Comparison of ENCODE assay signal across 8 cellular contexts in the genomic region with DNA sequence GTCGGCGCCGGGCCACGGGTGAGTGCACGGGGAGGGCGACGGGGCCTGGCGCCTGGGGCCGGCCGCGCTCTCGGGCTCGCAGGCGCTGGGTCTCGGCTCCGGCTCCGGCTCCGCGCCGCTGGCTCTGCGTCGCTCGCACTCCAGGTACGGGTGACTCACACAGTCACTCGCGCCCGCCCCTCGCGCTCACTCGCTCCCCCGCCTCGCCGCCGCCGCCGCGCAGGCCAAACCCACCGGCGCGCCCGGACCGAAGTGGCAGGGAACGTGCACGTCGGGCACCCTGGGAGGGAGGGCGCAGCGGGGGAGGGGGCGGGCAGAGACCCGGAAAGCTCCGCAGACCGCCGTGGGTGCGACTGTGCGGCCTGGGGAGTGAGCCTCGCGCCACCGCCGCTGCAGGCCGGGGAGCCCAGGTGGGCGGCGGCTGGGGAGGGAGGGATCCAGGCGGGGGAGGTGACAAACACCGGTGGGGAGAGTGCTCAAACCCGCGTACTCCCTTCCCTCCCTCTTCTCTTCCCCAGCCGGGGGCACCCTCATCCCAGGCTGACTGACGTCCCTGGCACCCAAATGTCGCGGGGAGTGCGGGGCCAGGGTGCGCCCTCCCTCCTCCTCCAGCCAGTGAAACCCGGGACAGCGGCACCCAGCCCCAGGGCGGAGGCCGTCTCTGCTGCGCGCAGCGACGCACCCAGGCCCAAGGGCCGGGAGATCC.
A peak's percentile ranks its signal among the peaks of the same experiment; 100 is the strongest.
DNase-seq lines count a peak whose midpoint lies in the region; ATAC-seq and TF ChIP-seq lines count a peak whose summit lies in the region.

No MANE protein-coding gene starts in this region.

- H3K27ac Mint-ChIP-seq in endodermal cell: no peak overlapping the region
- H3K27ac Mint-ChIP-seq in stimulated activated naive B cell treated with anti-CD40 and anti-IgM and Interleukin-4, amounts not matched to agents 10 μg/mL and 1 μg/mL and 100 μg/mL, for 72 hours: no peak overlapping the region

- peaks cover 2% of the 10 kb centered on the region for H3K9me3 Mint-ChIP-seq in endodermal cell
- no peaks in the 10 kb centered on the region for H3K9me3 Mint-ChIP-seq in stimulated activated naive B cell treated with anti-CD40 and anti-IgM and Interleukin-4, amounts not matched to agents 10 μg/mL and 1 μg/mL and 100 μg/mL, for 72 hours

- H3K4me1 Mint-ChIP-seq in endodermal cell: peaks cover 18% of the 10 kb centered on the region
- H3K4me1 Mint-ChIP-seq in stimulated activated naive B cell treated with anti-CD40 and anti-IgM and Interleukin-4, amounts not matched to agents 10 μg/mL and 1 μg/mL and 100 μg/mL, for 72 hours: peaks cover 4 to 18% of the 10 kb centered on the region in 2 donors

- peak overlapping the region; percentile 79 for H3K9ac ChIP-seq in ES-I3 (ENCODE audit: low read depth, low read length)
- peak overlapping the region; percentile 50 for H3K9ac ChIP-seq in endodermal cell (ENCODE audit: extremely low read depth, low read length, poor library complexity, severe bottlenecking)

- peaks cover 31% of the 10 kb centered on the region for H3K27me3 Mint-ChIP-seq in endodermal cell (ENCODE audit: insufficient read depth)
- peaks cover 48 to 67% of the 10 kb centered on the region in 2 donors for H3K27me3 Mint-ChIP-seq in stimulated activated naive B cell treated with anti-CD40 and anti-IgM and Interleukin-4, amounts not matched to agents 10 μg/mL and 1 μg/mL and 100 μg/mL, for 72 hours

- peak; percentile 42 for ATAC-seq in HG02981 (IDR thresholded peaks at IDR 0.05; ENCODE audit: unreplicated experiment)
- ATAC-seq in SK-N-SH treated with all-trans-retinoic acid at 6 μM for 48 hours: peak; percentile 65
- ATAC-seq in stimulated activated naive B cell treated with anti-CD40 and anti-IgM and Interleukin-4, amounts not matched to agents 10 μg/mL and 1 μg/mL and 100 μg/mL, for 72 hours (replicated peaks): peak; percentile 57 to 77
- no peak for ATAC-seq in HG02870 (IDR thresholded peaks at IDR 0.05; ENCODE audit: unreplicated experiment)
- no peak for ATAC-seq in GM21717 (IDR thresholded peaks at IDR 0.05; ENCODE audit: unreplicated experiment)

- H3K9me3 ChIP-seq in ES-I3 (ENCODE audit: control insufficient read depth, insufficient read depth, low read length) (no peaks in the 10 kb centered on the region), endodermal cell (ENCODE audit: control insufficient read depth, low read length) (peaks cover 1% of the 10 kb centered on the region)

- peak overlapping the region; percentile 83 for H3K4me3 ChIP-seq in endodermal cell (ENCODE audit: low read length)

- TF ChIP-seq CTCF in endodermal cell (conservative IDR thresholded peaks at IDR 0.05): no peak

- H3K4me3 Mint-ChIP-seq in endodermal cell: peak overlapping the region; percentile 78
- H3K4me3 Mint-ChIP-seq in stimulated activated naive B cell treated with anti-CD40 and anti-IgM and Interleukin-4, amounts not matched to agents 10 μg/mL and 1 μg/mL and 100 μg/mL, for 72 hours: peak overlapping the region in 1 of 2 donors; percentile 74

- peak; percentile 86 for DNase-seq in endodermal cell
- peak; percentile 49 for DNase-seq in middle frontal gyrus (ENCODE audit: extremely low spot score, low spot score)
- no peak for DNase-seq in stimulated activated naive B cell treated with anti-CD40 and anti-IgM and Interleukin-4, amounts not matched to agents 10 μg/mL and 1 μg/mL and 100 μg/mL, for 72 hours

- H3K36me3 Mint-ChIP-seq in endodermal cell (ENCODE audit: low read depth): peaks cover 23% of the 10 kb centered on the region
- peaks cover 0 to 2% of the 10 kb centered on the region in 2 donors for H3K36me3 Mint-ChIP-seq in stimulated activated naive B cell treated with anti-CD40 and anti-IgM and Interleukin-4, amounts not matched to agents 10 μg/mL and 1 μg/mL and 100 μg/mL, for 72 hours

- H3K27ac ChIP-seq in endodermal cell (ENCODE audit: low read depth, low read length): no peak overlapping the region

- H3K36me3 ChIP-seq in ES-I3 (ENCODE audit: insufficient read depth, low read length) (no peaks in the 10 kb centered on the region), endodermal cell (ENCODE audit: control insufficient read depth, insufficient read depth, low read length) (peaks cover 25% of the 10 kb centered on the region)

- H3K27me3 ChIP-seq in endodermal cell (ENCODE audit: control insufficient read depth, insufficient read depth, low read length, poor library complexity, severe bottlenecking): peaks cover 9% of the 10 kb centered on the region

- peaks cover 33% of the 10 kb centered on the region for H3K4me1 ChIP-seq in ES-I3 (ENCODE audit: insufficient read depth, low read length)
- H3K4me1 ChIP-seq in endodermal cell (ENCODE audit: control insufficient read depth, insufficient read depth, low read length): peaks cover 5% of the 10 kb centered on the region

- 0% methylated on average over 24 to 80 of the region's 80 CpGs for WGBS in endodermal cell (ENCODE audit: insufficient coverage in 1 of 2, insufficient read length in 1 of 2), 2 experiments

TF ChIP-seq in SK-N-SH treated with all-trans-retinoic acid at 6 μM for 48 hours, 23 proteins besides CTCF, POLR2A, EP300 and RAD21:
- no peak for TF ChIP-seq ZNF565 (CRISPR knock-in tag; conservative IDR thresholded peaks at IDR 0.05; ENCODE audit: low read depth)
- TF ChIP-seq OSR1 (CRISPR knock-in tag; IDR thresholded peaks at IDR 0.05): no peak
- TF ChIP-seq ZFP3 (CRISPR knock-in tag; IDR thresholded peaks at IDR 0.05): no peak
- TF ChIP-seq ZFP30 (CRISPR knock-in tag; IDR thresholded peaks at IDR 0.05): no peak

Comparison
In these comparisons a context has a peak if more than half of its experiments do, and no peak if none do; other contexts are left out.
1. ATAC-seq: peak in HG02981 (single experiment), SK-N-SH treated with all-trans-retinoic acid at 6 μM for 48 hours (single experiment) and stimulated activated naive B cell treated with anti-CD40 and anti-IgM and Interleukin-4, amounts not matched to agents 10 μg/mL and 1 μg/mL and 100 μg/mL, for 72 hours (2 of 2); none in HG02870 (single experiment) and GM21717 (single experiment).